8 cellular contexts compared by ENCODE assay signal in the genomic region with DNA sequence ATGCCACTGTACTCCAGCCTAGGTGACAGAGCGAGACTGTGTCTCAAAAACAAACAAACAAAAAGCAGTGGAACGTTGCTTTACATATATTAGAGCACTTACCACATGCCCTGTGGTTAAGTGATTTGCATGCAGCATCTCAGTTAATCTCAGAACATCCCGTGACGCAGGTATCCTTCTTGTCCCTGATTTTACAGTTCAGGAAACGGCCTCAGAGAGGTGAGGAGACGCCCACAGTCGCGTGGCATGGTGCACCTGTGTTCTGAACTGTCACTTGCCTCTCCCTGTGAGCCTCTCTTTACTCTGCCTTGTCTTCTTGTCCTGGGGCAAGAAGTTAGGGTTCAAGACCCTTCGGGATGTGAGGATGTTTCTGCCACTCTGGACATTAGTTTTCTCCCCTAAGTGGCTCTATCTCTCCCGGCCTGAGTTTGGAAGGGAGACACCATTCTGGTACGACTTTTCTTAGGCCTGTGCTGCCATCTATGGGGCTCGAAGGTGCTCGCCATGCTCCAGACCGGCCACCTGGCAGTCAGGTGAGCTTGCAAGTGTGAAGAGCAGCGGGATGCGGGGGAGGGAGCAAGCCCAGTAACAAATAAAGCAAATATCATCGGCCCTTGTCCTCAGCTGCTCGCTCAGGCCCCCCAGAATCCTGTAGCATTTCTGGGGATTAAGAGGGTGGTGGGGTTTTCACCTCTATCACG. TPM values are rescaled to one million over a fixed set of nuclear protein-coding genes. Genes with fewer than 3 reads are reported as not detected.
DNase-seq lines count a peak whose midpoint lies in the region; ATAC-seq lines count a peak whose summit lies in the region.

No MANE protein-coding gene starts in this region.

- H3K27ac Mint-ChIP-seq in activated CD4-positive, alpha-beta T cell treated with anti-CD3 and anti-CD28 coated beads for 36 hours: peak overlapping the region; percentile 5
- H3K27ac Mint-ChIP-seq in dendritic cell treated with granulocyte-macrophage colony-stimulating factor and Interleukin-4, amounts not matched to agents 40 ng/mL and 50 ng/mL, for 4 days: no peak overlapping the region

- H3K27me3 Mint-ChIP-seq in activated CD4-positive, alpha-beta T cell treated with anti-CD3 and anti-CD28 coated beads for 36 hours: no peaks in the 10 kb centered on the region
- H3K27me3 Mint-ChIP-seq in dendritic cell treated with granulocyte-macrophage colony-stimulating factor and Interleukin-4, amounts not matched to agents 40 ng/mL and 50 ng/mL, for 4 days: peaks cover 29% of the 10 kb centered on the region

- no peaks in the 10 kb centered on the region for H3K9me3 ChIP-seq in ES-I3 (ENCODE audit: control insufficient read depth, insufficient read depth, low read length)

- H3K9me3 Mint-ChIP-seq in activated CD4-positive, alpha-beta T cell treated with anti-CD3 and anti-CD28 coated beads for 36 hours (ENCODE audit: low read depth): no peaks in the 10 kb centered on the region
- H3K9me3 Mint-ChIP-seq in dendritic cell treated with granulocyte-macrophage colony-stimulating factor and Interleukin-4, amounts not matched to agents 40 ng/mL and 50 ng/mL, for 4 days: no peaks in the 10 kb centered on the region

- peak overlapping the region; percentile 57 for H3K4me3 Mint-ChIP-seq in activated CD4-positive, alpha-beta T cell treated with anti-CD3 and anti-CD28 coated beads for 36 hours
- peak overlapping the region; percentile 71 for H3K4me3 Mint-ChIP-seq in dendritic cell treated with granulocyte-macrophage colony-stimulating factor and Interleukin-4, amounts not matched to agents 40 ng/mL and 50 ng/mL, for 4 days

- no peaks in the 10 kb centered on the region for H3K4me1 ChIP-seq in ES-I3 (ENCODE audit: insufficient read depth, low read length)

- H3K36me3 ChIP-seq in ES-I3 (ENCODE audit: insufficient read depth, low read length): no peaks in the 10 kb centered on the region

- CTCF ChIA-PET in activated CD4-positive, alpha-beta T cell treated with anti-CD3 and anti-CD28 coated beads for 36 hours (lab: Charles Lee): interaction anchor here (0.6 to 11.3 kb wide), 48 partner anchors 8 to 505 kb away, joined by 3 to 114 read pairs (median 4); a partner anchor contains a TSS

- H3K9ac ChIP-seq in ES-I3 (ENCODE audit: low read depth, low read length): peak overlapping the region; percentile 72

- intact Hi-C loops in activated CD4-positive, alpha-beta T cell treated with anti-CD3 and anti-CD28 coated beads for 36 hours (cut with DNase I, micrococcal nuclease): loop anchor here (1.0 to 10.0 kb wide), 10 partner anchors 25 to 825 kb away; a partner anchor contains a TSS
- intact Hi-C loops in dendritic cell treated with granulocyte-macrophage colony-stimulating factor and Interleukin-4, amounts not matched to agents 40 ng/mL and 50 ng/mL, for 4 days (cut with micrococcal nuclease): loop anchor here (10.0 kb wide), 1 partner anchor 505 kb away; a partner anchor contains a TSS

- POLR2A ChIA-PET in activated CD4-positive, alpha-beta T cell treated with anti-CD3 and anti-CD28 coated beads for 36 hours (lab: Charles Lee): interaction anchor here (0.6 kb wide), 2 partner anchors 439 to 507 kb away, joined by 3 read pairs; no protein-coding TSS in a partner anchor

- peaks cover 11% of the 10 kb centered on the region for H3K4me1 Mint-ChIP-seq in activated CD4-positive, alpha-beta T cell treated with anti-CD3 and anti-CD28 coated beads for 36 hours
- H3K4me1 Mint-ChIP-seq in dendritic cell treated with granulocyte-macrophage colony-stimulating factor and Interleukin-4, amounts not matched to agents 40 ng/mL and 50 ng/mL, for 4 days (ENCODE audit: low read depth): peaks cover 14% of the 10 kb centered on the region

- DNase-seq in NCI-H2227 treated with DMSO at 0.1 percent for 48 hours (lab: John Stamatoyannopoulos, UW): peak; percentile 52
- peak; percentile 85 for DNase-seq in activated CD4-positive, alpha-beta T cell treated with anti-CD3 and anti-CD28 coated beads for 36 hours
- peak; percentile 95 for DNase-seq in left kidney (ENCODE audit: low read depth, low spot score)
- peak; percentile 37 for DNase-seq in stimulated activated CD4-positive, alpha-beta T cell treated with anti-CD3 and anti-CD28 coated beads, Interleukin-2, amount 100 ng/mL, for 4 hours (ENCODE audit: low read depth)

- H3K36me3 Mint-ChIP-seq in activated CD4-positive, alpha-beta T cell treated with anti-CD3 and anti-CD28 coated beads for 36 hours (ENCODE audit: low read depth): no peaks in the 10 kb centered on the region
- H3K36me3 Mint-ChIP-seq in dendritic cell treated with granulocyte-macrophage colony-stimulating factor and Interleukin-4, amounts not matched to agents 40 ng/mL and 50 ng/mL, for 4 days (ENCODE audit: low read depth): no peaks in the 10 kb centered on the region

- peak; percentile 56 for ATAC-seq in HG02870 (IDR thresholded peaks at IDR 0.05; ENCODE audit: unreplicated experiment)
- peak; percentile 84 for ATAC-seq in activated CD4-positive, alpha-beta T cell treated with anti-CD3 and anti-CD28 coated beads for 36 hours
- no peak for ATAC-seq in HG03196 (IDR thresholded peaks at IDR 0.05; ENCODE audit: unreplicated experiment)

RNA-seq across cellular contexts. Expression of a gene that starts 25.6 kb away (rescaled TPM):
- 10 to 100 TPM; 83.2 to 98.5 TPM for total RNA-seq in activated CD4-positive, alpha-beta T cell treated with anti-CD3 and anti-CD28 coated beads for 36 hours

Comparison
In these comparisons a context has a peak if more than half of its experiments do, and no peak if none do; other contexts are left out.
1. DNase-seq: peak in every context shown above with its lines; median percentile 95 in left kidney; 85 in activated CD4-positive, alpha-beta T cell treated with anti-CD3 and anti-CD28 coated beads for 36 hours; 52 in NCI-H2227 treated with DMSO at 0.1 percent for 48 hours; 37 in stimulated activated CD4-positive, alpha-beta T cell treated with anti-CD3 and anti-CD28 coated beads, Interleukin-2, amount 100 ng/mL, for 4 hours.